8 cellular contexts compared by ENCODE assay signal in the genomic region with DNA sequence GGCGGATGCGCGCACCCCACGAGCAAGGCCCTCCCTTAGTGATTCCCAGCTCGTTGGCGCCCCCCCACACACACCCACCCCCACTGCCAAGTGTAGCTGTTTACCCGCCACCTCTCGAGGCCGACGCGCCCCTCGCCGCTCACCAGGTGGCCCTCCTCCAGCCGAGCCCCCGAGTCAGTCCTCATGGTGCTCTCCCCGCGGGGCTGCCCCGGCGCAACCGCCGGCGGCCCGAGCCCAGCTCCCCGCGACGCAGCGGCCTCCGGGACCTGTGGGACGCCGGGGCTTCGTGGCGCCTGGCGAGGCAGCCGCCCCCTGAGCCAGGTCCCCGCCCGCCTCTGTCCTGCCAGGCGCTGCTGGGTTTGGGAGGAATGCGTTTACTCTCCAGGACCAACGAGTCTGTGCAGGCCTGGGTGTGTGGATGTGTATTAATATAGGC. TPM values are rescaled to one million over a fixed set of nuclear protein-coding genes. Genes with fewer than 3 reads are reported as not detected.
A peak's percentile ranks its signal among the peaks of the same experiment; 100 is the strongest.
DNase-seq lines count a peak whose midpoint lies in the region; TF ChIP-seq lines count a peak whose summit lies in the region.

A gene with protein sequence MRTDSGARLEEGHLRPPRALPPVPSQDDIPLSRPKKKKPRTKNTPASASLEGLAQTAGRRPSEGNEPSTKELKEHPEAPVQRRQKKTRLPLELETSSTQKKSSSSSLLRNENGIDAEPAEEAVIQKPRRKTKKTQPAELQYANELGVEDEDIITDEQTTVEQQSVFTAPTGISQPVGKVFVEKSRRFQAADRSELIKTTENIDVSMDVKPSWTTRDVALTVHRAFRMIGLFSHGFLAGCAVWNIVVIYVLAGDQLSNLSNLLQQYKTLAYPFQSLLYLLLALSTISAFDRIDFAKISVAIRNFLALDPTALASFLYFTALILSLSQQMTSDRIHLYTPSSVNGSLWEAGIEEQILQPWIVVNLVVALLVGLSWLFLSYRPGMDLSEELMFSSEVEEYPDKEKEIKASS (minus strand): TSS at position 288 of the 436 bp plus-strand sequence. CDS start 103 bp downstream, at position 185.

- peak within 1 kb of the TSS; percentile 98 for H3K27ac Mint-ChIP-seq in HFFc6

- TF ChIP-seq CTCF in HFFc6 (IDR thresholded peaks at IDR 0.05), result 0 out of 2 replicates have a peak, but pooled peaks have one; percentile 17

- peak within 1 kb of the TSS; percentile 98 for H3K4me3 Mint-ChIP-seq in HFFc6

- no peaks in the 10 kb centered on the region for H3K9me3 Mint-ChIP-seq in HFFc6

- H3K36me3 Mint-ChIP-seq in HFFc6 (ENCODE audit: low read depth), result peaks cover 16% of the 10 kb centered on the region

- H3K27me3 Mint-ChIP-seq in HFFc6 (ENCODE audit: insufficient read depth), result no peaks in the 10 kb centered on the region; the same call in 1 of the 2 replicates

- peak; percentile 53 for DNase-seq in NK-92 treated with Interleukin-12 subunit alpha and Interleukin-12 subunit beta, amount 100 ng/mL, for 24 hours (lab: John Stamatoyannopoulos, UW)
- DNase-seq in NK-92 (lab: John Stamatoyannopoulos, UW; ENCODE audit: unreplicated experiment), result no peak
- DNase-seq in HFFc6, result no peak
- peak; percentile 61 for DNase-seq in NCI-H1105 treated with DMSO at 0.1 percent for 48 hours (lab: John Stamatoyannopoulos, UW)
- peak; percentile 24 for DNase-seq in activated T-helper 1 cell treated with Interleukin-2 at 50 U/mL for 16 hours (ENCODE audit: low read depth)
- peak; percentile 55 for DNase-seq in glomerular visceral epithelial cell (ENCODE audit: extremely low spot score)
- DNase-seq in occipital lobe (lab: John Stamatoyannopoulos, UW), result peak; percentile 58
- no peak for DNase-seq in GOT3 (lab: John Stamatoyannopoulos, UW)

- peaks cover 60% of the 10 kb centered on the region for H3K4me1 Mint-ChIP-seq in HFFc6 (ENCODE audit: low read depth)

RNA-seq across cellular contexts. Expression of the gene that starts here (rescaled TPM):
- total RNA-seq in HFFc6 (2021; fragmentation: NEBNext Ultra II Directional; extraction: Animal tissue kit (Norgen Biotek cat#: 25700)), result 10 to 100 TPM; 76.2 to 96.5 (median 83.3) TPM
- 30.3 TPM for total RNA-seq in occipital lobe

Comparison
In these comparisons a context has a peak if more than half of its experiments do, and no peak if none do; other contexts are left out.
1. DNase-seq: peak in NK-92 treated with Interleukin-12 subunit alpha and Interleukin-12 subunit beta, amount 100 ng/mL, for 24 hours (single experiment), NCI-H1105 treated with DMSO at 0.1 percent for 48 hours (single experiment), activated T-helper 1 cell treated with Interleukin-2 at 50 U/mL for 16 hours (single experiment), glomerular visceral epithelial cell (single experiment) and occipital lobe (single experiment); none in NK-92 (single experiment), HFFc6 (single experiment) and GOT3 (single experiment).